ENCODE assay signal across 15 cellular contexts in genomic region chr19:42540071-42540553, GRCh38. TPM values are rescaled to one million over a fixed set of nuclear protein-coding genes. Genes with fewer than 3 reads are reported as not detected.
DNase-seq lines count a peak whose midpoint lies in the region; ATAC-seq and TF ChIP-seq lines count a peak whose summit lies in the region.
"Had no signal": no experiment of that assay in that cellular context is flagged by ENCODE, and none has a peak within 500 bp of the region (broad histone marks: within the 10 kb centered on the region; RNA-seq: fewer than 3 reads in every experiment).

No MANE protein-coding gene starts in this region.

- H3K4me3 Mint-ChIP-seq in GM23338 = no peak overlapping the region; the same call in 2 of the 3 replicates
- H3K4me3 Mint-ChIP-seq in glutamatergic neuron (ENCODE audit: unreplicated experiment) = no peak overlapping the region
- no peak overlapping the region for H3K4me3 Mint-ChIP-seq in natural killer cell treated with Interleukin-12 subunit alpha and Interleukin-12 subunit beta and Interleukin-15 and Interleukin-18, amount 100 ng/mL, for 72 hours

- H3K36me3 Mint-ChIP-seq in GM23338 (ENCODE audit: low read depth) = no peaks in the 10 kb centered on the region
- peaks cover 6% of the 10 kb centered on the region for H3K36me3 Mint-ChIP-seq in glutamatergic neuron (ENCODE audit: unreplicated experiment)
- H3K36me3 Mint-ChIP-seq in natural killer cell treated with Interleukin-12 subunit alpha and Interleukin-12 subunit beta and Interleukin-15 and Interleukin-18, amount 100 ng/mL, for 72 hours = no peaks in the 10 kb centered on the region

- H4K20me1 ChIP-seq in BLaER1 treated with 17β-estradiol and CSF1 and Interleukin-3, amounts not matched to agents 10 nM and 100 nM = peaks cover 0 to 20% (median 0%) of the 10 kb centered on the region in 11 experiments; a peak in 4 of 22 replicates
- H4K20me1 ChIP-seq in GM23338 (replicated peaks; ENCODE audit: insufficient read depth) = no peaks in the 10 kb centered on the region

- no peaks in the 10 kb centered on the region for H3F3A ChIP-seq in GM23338 (replicated peaks; ENCODE audit: low read depth)

- H2AFZ ChIP-seq in GM23338 = peak overlapping the region; percentile 88

- H3K27me3 Mint-ChIP-seq in GM23338 (ENCODE audit: insufficient read depth, low read depth, poor library complexity) = peaks cover 6% of the 10 kb centered on the region
- no peaks in the 10 kb centered on the region for H3K27me3 Mint-ChIP-seq in glutamatergic neuron (ENCODE audit: unreplicated experiment)
- H3K27me3 Mint-ChIP-seq in natural killer cell treated with Interleukin-12 subunit alpha and Interleukin-12 subunit beta and Interleukin-15 and Interleukin-18, amount 100 ng/mL, for 72 hours = peaks cover 5 to 9% of the 10 kb centered on the region in 2 donors

- H3K4me1 Mint-ChIP-seq in GM23338 = peaks cover 16% of the 10 kb centered on the region
- no peaks in the 10 kb centered on the region for H3K4me1 Mint-ChIP-seq in glutamatergic neuron (ENCODE audit: low read depth, unreplicated experiment)
- no peaks in the 10 kb centered on the region for H3K4me1 Mint-ChIP-seq in natural killer cell treated with Interleukin-12 subunit alpha and Interleukin-12 subunit beta and Interleukin-15 and Interleukin-18, amount 100 ng/mL, for 72 hours (ENCODE audit: low read depth in 2 of 2)

- H3K36me3 ChIP-seq in BLaER1 treated with 17β-estradiol and CSF1 and Interleukin-3, amounts not matched to agents 10 nM and 100 nM = no peaks in the 10 kb centered on the region
- no peaks in the 10 kb centered on the region for H3K36me3 ChIP-seq in GM23338 (ENCODE audit: insufficient read depth)
- H3K36me3 ChIP-seq: prostate gland had no signal

- no peak overlapping the region for H3K27ac ChIP-seq in BLaER1 treated with 17β-estradiol and CSF1 and Interleukin-3, amounts not matched to agents 10 nM and 100 nM
- no peak overlapping the region for H3K27ac ChIP-seq in GM23338 (ENCODE audit: low read depth)
- H3K27ac ChIP-seq: prostate gland had no signal

- DNase-seq in GM23338 (ENCODE audit: low spot score) = peak; percentile 70
- peak; percentile 89 for DNase-seq in NCI-H69 (lab: John Stamatoyannopoulos, UW)
- peak; percentile 52 for DNase-seq in glutamatergic neuron
- DNase-seq in natural killer cell treated with Interleukin-12 subunit alpha and Interleukin-12 subunit beta and Interleukin-15 and Interleukin-18, amount 100 ng/mL, for 72 hours (ENCODE audit: low spot score) = no peak
- no peak for DNase-seq in NOMO-1 treated with dmso at 0.1 percent for 144 hours (lab: John Stamatoyannopoulos, UW; ENCODE audit: unreplicated experiment)
- DNase-seq: activated CD4-positive, alpha-beta T cell treated with anti-CD3 and anti-CD28 coated beads, Interleukin-2, amount 50 U/mL, for 4 hours; DND-41; left colon; NCI-H510A treated with DMSO at 0.1 percent for 48 hours had no signal

- no peaks in the 10 kb centered on the region for H3K9me2 ChIP-seq in GM23338 (ENCODE audit: insufficient read depth)

- no peak overlapping the region for H3K4me3 ChIP-seq in BLaER1 treated with 17β-estradiol and CSF1 and Interleukin-3, amounts not matched to agents 10 nM and 100 nM
- H3K4me3 ChIP-seq in GM23338 = peak overlapping the region; percentile 19; the same call in 1 of the 2 replicates
- H3K4me3 ChIP-seq: prostate gland had no signal

- H3K9me3 Mint-ChIP-seq in GM23338 (no peaks in the 10 kb centered on the region), glutamatergic neuron (ENCODE audit: unreplicated experiment) (no peaks in the 10 kb centered on the region)
- no peaks in the 10 kb centered on the region for H3K9me3 Mint-ChIP-seq in natural killer cell treated with Interleukin-12 subunit alpha and Interleukin-12 subunit beta and Interleukin-15 and Interleukin-18, amount 100 ng/mL, for 72 hours
- H3K9me3 Mint-ChIP-seq: activated T-helper 2 cell treated with anti-CD3 and anti-CD28 coated beads, Interferon-gamma antibody, Interleukin-2, Interleukin-4, amounts not matched to agents 10 μg/mL and 5 μg/mL and 100 μg/mL, durations not matched to agents 14 hours and 24 hours and 36 hours had no signal

- H3K4me2 ChIP-seq in BLaER1 treated with 17β-estradiol and CSF1 and Interleukin-3, amounts not matched to agents 10 nM and 100 nM = peak overlapping the region in 10 of 11 experiments; percentile 50 to 83 (median 74); a peak in 17 of 22 replicates
- peak overlapping the region; percentile 49 for H3K4me2 ChIP-seq in GM23338

- TF ChIP-seq CTCF in GM23338 (conservative IDR thresholded peaks at IDR 0.05; ENCODE audit: low read depth in 2 of 2) (no peak), glutamatergic neuron (IDR thresholded peaks at IDR 0.05; ENCODE audit: partially characterized antibody, unreplicated experiment) (no peak)

- H3K27ac Mint-ChIP-seq in GM23338 (no peak overlapping the region), glutamatergic neuron (ENCODE audit: unreplicated experiment) (no peak overlapping the region)
- H3K27ac Mint-ChIP-seq in natural killer cell treated with Interleukin-12 subunit alpha and Interleukin-12 subunit beta and Interleukin-15 and Interleukin-18, amount 100 ng/mL, for 72 hours = no peak overlapping the region
- H3K27ac Mint-ChIP-seq: activated T-helper 2 cell treated with anti-CD3 and anti-CD28 coated beads, Interferon-gamma antibody, Interleukin-2, Interleukin-4, amounts not matched to agents 10 μg/mL and 5 μg/mL and 100 μg/mL, durations not matched to agents 14 hours and 24 hours and 36 hours had no signal

- peaks cover 0 to 14% (median 0%) of the 10 kb centered on the region in 11 experiments; a peak in 6 of 22 replicates for H3K9me3 ChIP-seq in BLaER1 treated with 17β-estradiol and CSF1 and Interleukin-3, amounts not matched to agents 10 nM and 100 nM (replicated peaks in 1 of 11)
- H3K9me3 ChIP-seq: prostate gland had no signal

- peaks cover 0 to 55% (median 0%) of the 10 kb centered on the region in 11 experiments; a peak in 7 of 22 replicates for H3K27me3 ChIP-seq in BLaER1 treated with 17β-estradiol and CSF1 and Interleukin-3, amounts not matched to agents 10 nM and 100 nM
- H3K27me3 ChIP-seq in GM23338 (ENCODE audit: insufficient read depth) = no peaks in the 10 kb centered on the region

- no peaks in the 10 kb centered on the region for H3K79me2 ChIP-seq in GM23338 (replicated peaks; ENCODE audit: insufficient read depth)

- peaks cover 16 to 33% (median 22%) of the 10 kb centered on the region in 10 experiments for H3K4me1 ChIP-seq in BLaER1 treated with 17β-estradiol and CSF1 and Interleukin-3, amounts not matched to agents 10 nM and 100 nM
- H3K4me1 ChIP-seq in GM23338 (ENCODE audit: insufficient read depth) = peaks cover 31% of the 10 kb centered on the region
- H3K4me1 ChIP-seq: prostate gland had no signal

- no peak overlapping the region for H3K9ac ChIP-seq in BLaER1 treated with 17β-estradiol and CSF1 and Interleukin-3, amounts not matched to agents 10 nM and 100 nM

- ATAC-seq in GM23338 (peak; percentile 62), GM18517 (IDR thresholded peaks at IDR 0.05; ENCODE audit: unreplicated experiment) (no peak), GM21576 (IDR thresholded peaks at IDR 0.05; ENCODE audit: unreplicated experiment) (no peak)
- no peak for ATAC-seq in natural killer cell treated with Interleukin-12 subunit alpha and Interleukin-12 subunit beta and Interleukin-15 and Interleukin-18, amount 100 ng/mL, for 72 hours
- ATAC-seq: left colon had no signal

TF ChIP-seq in GM23338, 12 proteins besides CTCF, POLR2A, EP300 and RAD21:
- TF ChIP-seq EZH2 (IDR thresholded peaks at IDR 0.05; ENCODE audit: low read depth, unreplicated experiment) (no peak), CREB1 (CRISPR knock-in tag; IDR thresholded peaks at IDR 0.05; ENCODE audit: low read depth) (no peak)

RNA-seq across cellular contexts. Expression of gene CEACAM1, which starts 11.8 kb away (rescaled TPM):
- 0.78 and 3.0 TPM in 2 replicates for total RNA-seq in GM23338 (2014; rRNA removed; shearing (Covaris generic))
- polyA plus RNA-seq in GM23338 (2016; fragmentation: Nextera tagmentation; extraction: Ambion mirVana) = 0.63 and 1.7 TPM in 2 replicates
- total RNA-seq in glutamatergic neuron (ENCODE audit: unreplicated experiment) = 0.44 TPM
- total RNA-seq in natural killer cell treated with Interleukin-12 subunit alpha and Interleukin-12 subunit beta and Interleukin-15 and Interleukin-18, amount 100 ng/mL, for 72 hours = 1 to 10 TPM; 2.8 to 6.4 TPM

RNA-seq across cellular contexts. Expression of gene CEACAM8, which starts 54.6 kb away (rescaled TPM):
- total RNA-seq in GM23338 (2014; rRNA removed; shearing (Covaris generic)) = not detected in 2 replicates
- not detected in 2 replicates for polyA plus RNA-seq in GM23338 (2016; fragmentation: Nextera tagmentation; extraction: Ambion mirVana)
- total RNA-seq in glutamatergic neuron (ENCODE audit: unreplicated experiment) = not detected
- not detected for total RNA-seq in natural killer cell treated with Interleukin-12 subunit alpha and Interleukin-12 subunit beta and Interleukin-15 and Interleukin-18, amount 100 ng/mL, for 72 hours
- total RNA-seq: activated T-helper 2 cell treated with anti-CD3 and anti-CD28 coated beads, Interferon-gamma antibody, Interleukin-2, Interleukin-4, amounts not matched to agents 10 μg/mL and 5 μg/mL and 100 μg/mL, durations not matched to agents 14 hours and 24 hours and 36 hours; prostate gland had no signal
- polyA plus RNA-seq: esophagus had no signal

Comparison
In these comparisons a context has a peak if more than half of its experiments do, and no peak if none do; other contexts are left out.
1. DNase-seq: peak in GM23338 (single experiment), NCI-H69 (single experiment) and glutamatergic neuron (single experiment); none in natural killer cell treated with Interleukin-12 subunit alpha and Interleukin-12 subunit beta and Interleukin-15 and Interleukin-18, amount 100 ng/mL, for 72 hours (single experiment) and NOMO-1 treated with dmso at 0.1 percent for 144 hours (single experiment).